ENCODE assay signal across 8 cellular contexts in the genomic region with DNA sequence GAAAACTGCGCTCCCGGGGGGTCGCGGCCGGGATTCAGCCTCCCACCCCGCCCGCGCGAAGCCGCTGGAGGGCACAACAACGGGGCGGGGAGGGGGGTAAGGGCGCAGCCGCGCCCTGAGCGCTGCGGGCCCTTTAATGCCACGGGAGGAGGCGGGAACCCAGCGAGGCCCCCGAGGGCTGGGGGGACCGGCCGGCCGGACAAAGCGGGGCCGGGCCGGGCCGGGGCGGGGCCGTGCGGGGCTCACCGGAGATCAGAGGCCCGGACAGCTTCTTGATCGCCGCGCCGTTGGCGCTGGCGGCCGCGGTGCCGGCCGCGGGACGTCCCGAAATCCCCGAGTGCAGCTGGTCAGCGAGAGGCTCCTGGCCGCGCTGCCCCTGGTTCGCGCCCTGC. TPM values are rescaled to one million over a fixed set of nuclear protein-coding genes. Genes with fewer than 3 reads are reported as not detected.
A peak's percentile ranks its signal among the peaks of the same experiment; 100 is the strongest.
DNase-seq lines count a peak whose midpoint lies in the region; ATAC-seq and TF ChIP-seq lines count a peak whose summit lies in the region.

No MANE protein-coding gene starts in this region.

- peaks cover 0 to 1% (median 0%) of the 10 kb centered on the region in 11 donors for H3K9me3 Mint-ChIP-seq in naive thymus-derived CD4-positive, alpha-beta T cell
- H3K9me3 Mint-ChIP-seq in activated T-helper 1 cell treated with anti-CD3 and anti-CD28 coated beads, Interleukin-12 subunit alpha, Interleukin-12 subunit beta, Interleukin-2, Interleukin-4 antibody, amounts not matched to agents 30 ng/mL and 10 ng/mL and 1 ng/mL, durations not matched to agents 14 hours and 24 hours and 36 hours, result no peaks in the 10 kb centered on the region

- peak overlapping the region; percentile 25; the same call in 1 of the 2 replicates for H3K9ac ChIP-seq in PC-3 (ENCODE audit: low read length)

- H2AFZ ChIP-seq in PC-3 (ENCODE audit: low read length), result peak overlapping the region; percentile 65; the same call in 1 of the 2 replicates

- BruUV-seq in PC-3 (replicated peaks; lab: Mats Ljungman, UMichigan), result no TSS peak

- H3K4me1 ChIP-seq in PC-3 (ENCODE audit: insufficient read depth, low read length) (peaks cover 5% of the 10 kb centered on the region; the same call in 1 of the 2 replicates), esophagus squamous epithelium (peaks cover 14 to 62% (median 17%) of the 10 kb centered on the region in 3 donors)
- peaks cover 0 to 5% of the 10 kb centered on the region in 2 donors for H3K4me1 ChIP-seq in naive thymus-derived CD4-positive, alpha-beta T cell (ENCODE audit: control insufficient read depth in 2 of 2, insufficient read depth in 2 of 2, low read length in 2 of 2)

- intact Hi-C loops in PC-3 (cut with micrococcal nuclease), result loop anchor here (2.0 to 10.0 kb wide), 2 partner anchors 184 to 460 kb away; no protein-coding TSS in a partner anchor
- intact Hi-C loops in esophagus squamous epithelium (cut with DNase I), result no loop called here
- intact Hi-C loops in naive thymus-derived CD4-positive, alpha-beta T cell (cut with micrococcal nuclease), result loop anchor here (2.0 to 10.0 kb wide), 2 partner anchors 108 to 540 kb away; a partner anchor contains a TSS
- intact Hi-C loops in activated T-helper 1 cell treated with anti-CD3 and anti-CD28 coated beads, Interleukin-12 subunit alpha, Interleukin-12 subunit beta, Interleukin-2, Interleukin-4 antibody, amounts not matched to agents 30 ng/mL and 10 ng/mL and 1 ng/mL, durations not matched to agents 14 hours and 24 hours and 36 hours (cut with micrococcal nuclease), result loop anchor here (2.0 kb wide), 3 partner anchors 14 to 616 kb away; a partner anchor contains a TSS

- TF ChIP-seq CTCF in PC-3 (conservative IDR thresholded peaks at IDR 0.05; ENCODE audit: low read depth, low read length), result no peak
- TF ChIP-seq CTCF in esophagus squamous epithelium (IDR thresholded peaks at IDR 0.05), result no peak

- WGBS in esophagus squamous epithelium, 2 donors, result no CpG with 5 or more reads among the region's 52 CpGs

- H3K27ac ChIP-seq in PC-3 (ENCODE audit: low read length) (no peak overlapping the region), esophagus squamous epithelium (peak overlapping the region; percentile 69 to 90 (median 81))
- H3K27ac ChIP-seq in naive thymus-derived CD4-positive, alpha-beta T cell (ENCODE audit: low read depth, low read length), result no peak overlapping the region

- POLR2A ChIA-PET in PC-3 (lab: Charles Lee; ENCODE audit: unreplicated experiment), result no interaction called here
- POLR2A ChIA-PET in naive thymus-derived CD4-positive, alpha-beta T cell (lab: Charles Lee), result interaction anchor here (1.3 kb wide), 1 partner anchor 352 kb away, joined by 5 read pairs; no protein-coding TSS in a partner anchor

- H3K27ac Mint-ChIP-seq in naive thymus-derived CD4-positive, alpha-beta T cell, result no peak overlapping the region
- no peak overlapping the region for H3K27ac Mint-ChIP-seq in activated T-helper 1 cell treated with anti-CD3 and anti-CD28 coated beads, Interleukin-12 subunit alpha, Interleukin-12 subunit beta, Interleukin-2, Interleukin-4 antibody, amounts not matched to agents 30 ng/mL and 10 ng/mL and 1 ng/mL, durations not matched to agents 14 hours and 24 hours and 36 hours

- peak in 2 of 4 donors; percentile 35 to 46 for TF ChIP-seq POLR2A in esophagus squamous epithelium (IDR thresholded peaks at IDR 0.05)

- in situ Hi-C loops in ACHN (cut with HindIII; ENCODE audit: low pct_ligation_motif_present, low pct_unique_long_range_greater_than_20kb, low sequenced_read_pairs), result no loop called here

- CTCF ChIA-PET in PC-3 (lab: Charles Lee), result interaction anchor here (0.7 to 1.4 kb wide), 2 partner anchors 43 to 350 kb away, joined by 4 to 9 read pairs; no protein-coding TSS in a partner anchor
- CTCF ChIA-PET in naive thymus-derived CD4-positive, alpha-beta T cell (lab: Charles Lee), result interaction anchor here (1.2 kb wide), 1 partner anchor 8 kb away, joined by 3 read pairs; no protein-coding TSS in a partner anchor

- ATAC-seq in PC-3 (peak; percentile 29), HG03095 (IDR thresholded peaks at IDR 0.05; ENCODE audit: unreplicated experiment) (no peak)
- ATAC-seq in naive thymus-derived CD4-positive, alpha-beta T cell, result no peak

- H3K36me3 ChIP-seq in PC-3 (ENCODE audit: low read depth, low read length), result no peaks in the 10 kb centered on the region
- peaks cover 0 to 2% (median 0%) of the 10 kb centered on the region in 3 donors for H3K36me3 ChIP-seq in esophagus squamous epithelium
- H3K36me3 ChIP-seq in naive thymus-derived CD4-positive, alpha-beta T cell (ENCODE audit: control insufficient read depth in 2 of 3, insufficient read depth in 3 of 3, low read length in 3 of 3), result peaks cover 0 to 5% (median 0%) of the 10 kb centered on the region in 3 experiments

- no peaks in the 10 kb centered on the region for H3K27me3 ChIP-seq in PC-3 (ENCODE audit: low read length)
- H3K27me3 ChIP-seq in esophagus squamous epithelium, result peaks cover 0 to 32% (median 0%) of the 10 kb centered on the region in 4 donors
- H3K27me3 ChIP-seq in naive thymus-derived CD4-positive, alpha-beta T cell (ENCODE audit: control insufficient read depth in 2 of 2, insufficient read depth in 2 of 2, low read length in 2 of 2), result no peaks in the 10 kb centered on the region

- H3K79me2 ChIP-seq in PC-3 (ENCODE audit: low read length), result no peaks in the 10 kb centered on the region

- H3K4me3 ChIP-seq in PC-3 (ENCODE audit: low read length) (peak overlapping the region; percentile 70), esophagus squamous epithelium (peak overlapping the region; percentile 60 to 91 (median 74))
- H3K4me3 ChIP-seq in naive thymus-derived CD4-positive, alpha-beta T cell (ENCODE audit: low read length), result peak overlapping the region; percentile 33

- peak overlapping the region; percentile 78 for H3K4me2 ChIP-seq in PC-3 (ENCODE audit: low read length)

- no peaks in the 10 kb centered on the region for H3F3A ChIP-seq in PC-3 (ENCODE audit: low read length, unreplicated experiment)

- no peaks in the 10 kb centered on the region for H4K20me1 ChIP-seq in PC-3 (ENCODE audit: low read length)

- peaks cover 0 to 26% (median 21%) of the 10 kb centered on the region in 7 donors for H3K4me1 Mint-ChIP-seq in naive thymus-derived CD4-positive, alpha-beta T cell
- H3K4me1 Mint-ChIP-seq in activated T-helper 1 cell treated with anti-CD3 and anti-CD28 coated beads, Interleukin-12 subunit alpha, Interleukin-12 subunit beta, Interleukin-2, Interleukin-4 antibody, amounts not matched to agents 30 ng/mL and 10 ng/mL and 1 ng/mL, durations not matched to agents 14 hours and 24 hours and 36 hours (ENCODE audit: low read depth), result no peaks in the 10 kb centered on the region

- peaks cover 0 to 47% (median 0%) of the 10 kb centered on the region in 5 donors for H3K27me3 Mint-ChIP-seq in naive thymus-derived CD4-positive, alpha-beta T cell
- peaks cover 24% of the 10 kb centered on the region for H3K27me3 Mint-ChIP-seq in activated T-helper 1 cell treated with anti-CD3 and anti-CD28 coated beads, Interleukin-12 subunit alpha, Interleukin-12 subunit beta, Interleukin-2, Interleukin-4 antibody, amounts not matched to agents 30 ng/mL and 10 ng/mL and 1 ng/mL, durations not matched to agents 14 hours and 24 hours and 36 hours (ENCODE audit: insufficient read depth)

- no peaks in the 10 kb centered on the region for H3K36me3 Mint-ChIP-seq in naive thymus-derived CD4-positive, alpha-beta T cell
- H3K36me3 Mint-ChIP-seq in activated T-helper 1 cell treated with anti-CD3 and anti-CD28 coated beads, Interleukin-12 subunit alpha, Interleukin-12 subunit beta, Interleukin-2, Interleukin-4 antibody, amounts not matched to agents 30 ng/mL and 10 ng/mL and 1 ng/mL, durations not matched to agents 14 hours and 24 hours and 36 hours (ENCODE audit: low read depth), result no peaks in the 10 kb centered on the region

- no peaks in the 10 kb centered on the region for H3K9me3 ChIP-seq in PC-3 (ENCODE audit: low read length)
- no peaks in the 10 kb centered on the region for H3K9me3 ChIP-seq in esophagus squamous epithelium
- no peaks in the 10 kb centered on the region for H3K9me3 ChIP-seq in naive thymus-derived CD4-positive, alpha-beta T cell (ENCODE audit: control insufficient read depth in 2 of 3, low read length in 3 of 3)

- peak overlapping the region in 1 of 10 donors; percentile 72 for H3K4me3 Mint-ChIP-seq in naive thymus-derived CD4-positive, alpha-beta T cell
- H3K4me3 Mint-ChIP-seq in activated T-helper 1 cell treated with anti-CD3 and anti-CD28 coated beads, Interleukin-12 subunit alpha, Interleukin-12 subunit beta, Interleukin-2, Interleukin-4 antibody, amounts not matched to agents 30 ng/mL and 10 ng/mL and 1 ng/mL, durations not matched to agents 14 hours and 24 hours and 36 hours, result no peak overlapping the region

- peak; percentile 7 for DNase-seq in ACHN
- peak; percentile 32 for DNase-seq in PC-3
- DNase-seq in esophagus squamous epithelium (lab: John Stamatoyannopoulos, UW), result no peak
- no peak for DNase-seq in naive thymus-derived CD4-positive, alpha-beta T cell
- no peak for DNase-seq in retina
- no peak for DNase-seq in activated T-helper 1 cell treated with anti-CD3 and anti-CD28 coated beads, Interleukin-12 subunit alpha, Interleukin-12 subunit beta, Interleukin-2, Interleukin-4 antibody, amounts not matched to agents 30 ng/mL and 10 ng/mL and 1 ng/mL, durations not matched to agents 14 hours and 24 hours and 36 hours (ENCODE audit: low spot score)
- no peak for DNase-seq in stimulated activated CD4-positive, alpha-beta T cell treated with anti-CD3 and anti-CD28 coated beads, Interleukin-1b, Interleukin-23, amount 100 ng/mL, for 48 hours

- H3K9me2 ChIP-seq in PC-3 (replicated peaks; ENCODE audit: low read length), result no peaks in the 10 kb centered on the region

RNA-seq across cellular contexts. Expression of a gene that starts 1.2 kb away (rescaled TPM):
- total RNA-seq in PC-3 (2014; rRNA removed) (12.0 and 12.9 TPM in 2 replicates), esophagus squamous epithelium (10 to 100 TPM in 2 of 4 donors, 1 to 10 TPM in 2; 4.1 to 54.6 (median 20.8) TPM)
- total RNA-seq in naive thymus-derived CD4-positive, alpha-beta T cell, result 10 to 100 TPM in 1 of 5 experiments, 1 to 10 TPM in 3, under 1 TPM in 1; 0.53 to 36.0 (median 6.0) TPM
- polyA plus RNA-seq in naive thymus-derived CD4-positive, alpha-beta T cell, result under 1 TPM; 0.35 to 0.94 TPM
- total RNA-seq in activated T-helper 1 cell treated with anti-CD3 and anti-CD28 coated beads, Interleukin-12 subunit alpha, Interleukin-12 subunit beta, Interleukin-2, Interleukin-4 antibody, amounts not matched to agents 30 ng/mL and 10 ng/mL and 1 ng/mL, durations not matched to agents 14 hours and 24 hours and 36 hours, result 3.1 and 3.9 TPM in 2 replicates

RNA-seq across cellular contexts. Expression of a gene that starts 44.8 kb away (rescaled TPM):
- total RNA-seq in PC-3 (2014; rRNA removed) (101 and 110 TPM in 2 replicates), esophagus squamous epithelium (10 to 100 TPM; 10.2 to 39.2 (median 22.5) TPM)
- total RNA-seq in naive thymus-derived CD4-positive, alpha-beta T cell, result 1 to 10 TPM in 3 of 5 experiments, not detected in 2; 2.5 to 7.9 (median 4.5) TPM
- not detected for polyA plus RNA-seq in naive thymus-derived CD4-positive, alpha-beta T cell
- total RNA-seq in activated T-helper 1 cell treated with anti-CD3 and anti-CD28 coated beads, Interleukin-12 subunit alpha, Interleukin-12 subunit beta, Interleukin-2, Interleukin-4 antibody, amounts not matched to agents 30 ng/mL and 10 ng/mL and 1 ng/mL, durations not matched to agents 14 hours and 24 hours and 36 hours, result 25.7 and 28.0 TPM in 2 replicates

Comparison
In these comparisons a context has a peak if more than half of its experiments do, and no peak if none do; other contexts are left out.
1. DNase-seq: peak in ACHN (single experiment) and PC-3 (single experiment); none in esophagus squamous epithelium (single experiment), naive thymus-derived CD4-positive, alpha-beta T cell (0 of 9), retina (single experiment), activated T-helper 1 cell treated with anti-CD3 and anti-CD28 coated beads, Interleukin-12 subunit alpha, Interleukin-12 subunit beta, Interleukin-2, Interleukin-4 antibody, amounts not matched to agents 30 ng/mL and 10 ng/mL and 1 ng/mL, durations not matched to agents 14 hours and 24 hours and 36 hours (single experiment) and stimulated activated CD4-positive, alpha-beta T cell treated with anti-CD3 and anti-CD28 coated beads, Interleukin-1b, Interleukin-23, amount 100 ng/mL, for 48 hours (single experiment).
2. H3K27ac ChIP-seq: peak in esophagus squamous epithelium (4 of 4); none in PC-3 (single experiment) and naive thymus-derived CD4-positive, alpha-beta T cell (single experiment).
3. Peak in every context shown above with its lines, with median percentiles within 50 percentile points of each other: H3K4me3 ChIP-seq.